Comparison of ENCODE assay signal across 1 cellular context in genomic region chr11:82960000-82960778, GRCh38.
TF ChIP-seq lines count a peak whose summit lies in the region.

No MANE protein-coding gene starts in this region.

TF ChIP-seq in HepG2, 621 proteins besides CTCF, POLR2A, EP300 and RAD21 (continued from another document):
- TF ChIP-seq DMTF1 (CRISPR knock-in tag; IDR thresholded peaks at IDR 0.05) (no peak), ZNF382 (CRISPR knock-in tag; IDR thresholded peaks at IDR 0.05; ENCODE audit: borderline replicate concordance) (no peak), FOXJ3 (CRISPR knock-in tag; IDR thresholded peaks at IDR 0.05; ENCODE audit: borderline replicate concordance) (no peak), KLF13 (CRISPR knock-in tag; IDR thresholded peaks at IDR 0.05) (no peak), ARID3A (IDR thresholded peaks at IDR 0.05; ENCODE audit: low read depth, low read length) (no peak), BCL3 (CRISPR knock-in tag; IDR thresholded peaks at IDR 0.05) (no peak), ZBTB7A (CRISPR knock-in tag; IDR thresholded peaks at IDR 0.05) (no peak), ZNF547 (CRISPR knock-in tag; IDR thresholded peaks at IDR 0.05) (no peak), ETV6 (CRISPR knock-in tag; conservative IDR thresholded peaks at IDR 0.05) (no peak), RAD51 (IDR thresholded peaks at IDR 0.05; ENCODE audit: borderline replicate concordance) (no peak), MLLT10 (CRISPR knock-in tag; IDR thresholded peaks at IDR 0.05) (no peak)
